35 cellular contexts compared by ENCODE assay signal in the genomic region with DNA sequence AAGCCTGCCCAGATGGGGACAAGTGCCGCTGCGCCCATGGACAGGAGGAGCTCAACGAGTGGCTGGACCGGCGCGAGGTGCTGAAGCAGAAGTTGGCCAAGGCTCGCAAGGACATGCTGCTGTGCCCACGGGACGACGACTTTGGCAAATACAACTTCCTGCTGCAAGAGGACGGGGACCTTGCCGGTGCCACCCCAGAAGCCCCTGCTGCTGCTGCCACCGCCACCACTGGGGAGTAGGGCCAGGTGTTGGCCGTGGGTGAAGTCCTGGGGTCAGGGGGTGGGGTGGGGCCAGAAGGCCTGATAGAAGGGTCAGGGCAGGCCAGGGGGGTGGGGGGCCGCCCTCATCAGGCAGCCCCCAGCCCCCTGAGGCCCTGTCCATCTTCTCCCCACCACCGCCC.
"Had no signal": no experiment of that assay in that cellular context is flagged by ENCODE, and none has a peak within 500 bp of the region (broad histone marks: within the 10 kb centered on the region; RNA-seq: fewer than 3 reads in every experiment).

No MANE protein-coding gene starts in this region.

- H3K4me3 Mint-ChIP-seq: activated B cell treated with CpG ODN at 0.5 μM for 24 hours; activated CD4-positive, alpha-beta memory T cell treated with anti-CD3 and anti-CD28 coated beads for 36 hours; activated CD4-positive, alpha-beta T cell treated with anti-CD3 and anti-CD28 coated beads, Interleukin-2, amount 10 ng/mL, durations not matched to agents 24 days and 14 days; activated CD8-positive, alpha-beta T cell treated with anti-CD3 and anti-CD28 coated beads for 36 hours; activated naive CD4-positive, alpha-beta T cell treated with anti-CD3 and anti-CD28 coated beads for 36 hours; activated naive CD8-positive, alpha-beta T cell treated with anti-CD3 and anti-CD28 coated beads for 36 hours; activated T-cell treated with anti-CD3 and anti-CD28 coated beads, Interleukin-2, amount 50 U/mL, for 4 hours; activated T-cell treated with anti-CD3 and anti-CD28 coated beads, Interleukin-2, amount 50 U/mL, for 72 hours; activated T-helper 1 cell treated with anti-CD3 and anti-CD28 coated beads, Interleukin-12 subunit alpha, Interleukin-12 subunit beta, Interleukin-2, Interleukin-4 antibody, amounts not matched to agents 30 ng/mL and 10 ng/mL and 1 ng/mL, durations not matched to agents 14 hours and 24 hours and 36 hours; activated T-helper 17 cell treated with anti-CD3 and anti-CD28 coated beads, Interleukin-2, amount 50 U/mL, for 72 hours; T-helper 1 cell treated with Interleukin-12 subunit alpha and Interleukin-12 subunit beta and Interleukin-4 antibody, amounts not matched to agents 30 μg/mL and 1 μg/mL, for 36 hours; T-helper 2 cell treated with Interferon-gamma antibody and Interleukin-4, amounts not matched to agents 5 μg/mL and 100 μg/mL, for 36 hours had no signal

- DNase-seq: activated B cell treated with CpG ODN at 0.5 μM for 24 hours; activated CD4-positive, alpha-beta memory T cell treated with anti-CD3 and anti-CD28 coated beads for 36 hours; activated CD4-positive, alpha-beta T cell treated with anti-CD3 and anti-CD28 coated beads for 4 hours; activated CD4-positive, alpha-beta T cell treated with anti-CD3 and anti-CD28 coated beads, Interleukin-2, amount 10 ng/mL, durations not matched to agents 24 days and 14 days; activated CD4-positive, alpha-beta T cell treated with anti-CD3 and anti-CD28 coated beads, Interleukin-2, amount 50 U/mL, for 1 hour; activated CD4-positive, alpha-beta T cell treated with anti-CD3 and anti-CD28 coated beads, Interleukin-2, amount 50 U/mL, for 4 hours; activated CD4-positive, CD25-positive, alpha-beta regulatory T cell treated with anti-CD3 and anti-CD28 coated beads, Interleukin-2, amount 50 U/mL, for 72 hours; activated CD8-positive, alpha-beta memory T cell treated with anti-CD3 and anti-CD28 coated beads, Interleukin-2, amount 50 U/mL, for 4 hours; activated CD8-positive, alpha-beta T cell treated with anti-CD3 and anti-CD28 coated beads for 36 hours; activated effector memory CD4-positive, alpha-beta T cell treated with anti-CD3 and anti-CD28 coated beads, Interleukin-2, amount 50 U/mL, for 16 hours; activated gamma-delta T cell treated with Interleukin-2 at 50 U/mL for 16 hours; activated naive CD4-positive, alpha-beta T cell; activated naive CD4-positive, alpha-beta T cell treated with anti-CD3 and anti-CD28 coated beads for 36 hours; activated naive CD4-positive, alpha-beta T cell treated with anti-CD3 and anti-CD28 coated beads, Interleukin-2, amount 50 U/mL, for 16 hours; activated naive CD8-positive, alpha-beta T cell treated with anti-CD3 and anti-CD28 coated beads for 36 hours; activated T-cell treated with anti-CD3 and anti-CD28 coated beads for 4 hours; activated T-cell treated with anti-CD3 and anti-CD28 coated beads, Interleukin-2, amount 50 U/mL, for 1 hour; activated T-cell treated with anti-CD3 and anti-CD28 coated beads, Interleukin-2, amount 50 U/mL, for 4 hours; activated T-cell treated with anti-CD3 and anti-CD28 coated beads, Interleukin-2, amount 50 U/mL, for 72 hours; adrenal gland; amniotic stem cell; aorta; body of pancreas; brain microvascular endothelial cell; central memory CD4-positive, alpha-beta T cell; T-helper 1 cell; T-helper 2 cell; T-helper 9 cell had no signal

- ATAC-seq: activated CD8-positive, alpha-beta T cell treated with anti-CD3 and anti-CD28 coated beads for 36 hours; activated naive CD4-positive, alpha-beta T cell treated with anti-CD3 and anti-CD28 coated beads, Interleukin-2, amount 50 U/mL, for 72 hours; activated T-cell treated with anti-CD3 and anti-CD28 coated beads, Interleukin-2, amount 50 U/mL, for 4 hours; activated T-cell treated with anti-CD3 and anti-CD28 coated beads, Interleukin-2, amount 50 U/mL, for 72 hours; activated T-helper 17 cell treated with anti-CD3 and anti-CD28 coated beads, Interleukin-2, amount 50 U/mL, for 72 hours; body of pancreas had no signal

- H3K36me3 Mint-ChIP-seq: activated naive CD4-positive, alpha-beta T cell treated with anti-CD3 and anti-CD28 coated beads, Interleukin-2, amount 50 U/mL, for 72 hours had no signal

- H3K27ac ChIP-seq: adrenal gland, body of pancreas, brain microvascular endothelial cell, breast epithelium, VCaP had no signal

- H3K9me3 ChIP-seq: adrenal gland, body of pancreas, breast epithelium had no signal

- H3K9me3 Mint-ChIP-seq: activated B cell treated with CpG ODN at 0.5 μM for 24 hours; activated CD4-positive, alpha-beta memory T cell treated with anti-CD3 and anti-CD28 coated beads for 36 hours; activated CD4-positive, alpha-beta T cell treated with anti-CD3 and anti-CD28 coated beads, Interleukin-2, amount 10 ng/mL, durations not matched to agents 24 days and 14 days; activated CD8-positive, alpha-beta T cell treated with anti-CD3 and anti-CD28 coated beads for 36 hours; activated naive CD4-positive, alpha-beta T cell treated with anti-CD3 and anti-CD28 coated beads for 36 hours; activated naive CD4-positive, alpha-beta T cell treated with anti-CD3 and anti-CD28 coated beads, Interleukin-2, amount 50 U/mL, for 72 hours; activated naive CD8-positive, alpha-beta T cell treated with anti-CD3 and anti-CD28 coated beads for 36 hours; activated T-cell treated with anti-CD3 and anti-CD28 coated beads, Interleukin-2, amount 50 U/mL, for 4 hours; activated T-cell treated with anti-CD3 and anti-CD28 coated beads, Interleukin-2, amount 50 U/mL, for 72 hours; activated T-helper 1 cell treated with anti-CD3 and anti-CD28 coated beads, Interleukin-12 subunit alpha, Interleukin-12 subunit beta, Interleukin-2, Interleukin-4 antibody, amounts not matched to agents 30 ng/mL and 10 ng/mL and 1 ng/mL, durations not matched to agents 14 hours and 24 hours and 36 hours; activated T-helper 17 cell treated with anti-CD3 and anti-CD28 coated beads, Interleukin-2, amount 50 U/mL, for 72 hours; T-helper 1 cell treated with Interleukin-12 subunit alpha and Interleukin-12 subunit beta and Interleukin-4 antibody, amounts not matched to agents 30 μg/mL and 1 μg/mL, for 36 hours; T-helper 2 cell treated with Interferon-gamma antibody and Interleukin-4, amounts not matched to agents 5 μg/mL and 100 μg/mL, for 36 hours had no signal

- H3K4me1 Mint-ChIP-seq: activated B cell treated with CpG ODN at 0.5 μM for 24 hours; activated CD4-positive, alpha-beta T cell treated with anti-CD3 and anti-CD28 coated beads, Interleukin-2, amount 10 ng/mL, durations not matched to agents 24 days and 14 days; activated naive CD8-positive, alpha-beta T cell treated with anti-CD3 and anti-CD28 coated beads for 36 hours; activated T-helper 17 cell treated with anti-CD3 and anti-CD28 coated beads, Interleukin-2, amount 50 U/mL, for 72 hours had no signal

- H3K27me3 ChIP-seq: adrenal gland, body of pancreas, brain microvascular endothelial cell, breast epithelium had no signal

- H3K4me1 ChIP-seq: adrenal gland, body of pancreas, breast epithelium had no signal

- H3K27ac Mint-ChIP-seq: activated B cell treated with CpG ODN at 0.5 μM for 24 hours; activated CD4-positive, alpha-beta memory T cell treated with anti-CD3 and anti-CD28 coated beads for 36 hours; activated CD4-positive, alpha-beta T cell treated with anti-CD3 and anti-CD28 coated beads, Interleukin-2, amount 10 ng/mL, durations not matched to agents 24 days and 14 days; activated CD8-positive, alpha-beta T cell treated with anti-CD3 and anti-CD28 coated beads for 36 hours; activated naive CD4-positive, alpha-beta T cell treated with anti-CD3 and anti-CD28 coated beads for 36 hours; activated naive CD4-positive, alpha-beta T cell treated with anti-CD3 and anti-CD28 coated beads, Interleukin-2, amount 50 U/mL, for 72 hours; activated naive CD8-positive, alpha-beta T cell treated with anti-CD3 and anti-CD28 coated beads for 36 hours; activated T-cell treated with anti-CD3 and anti-CD28 coated beads, Interleukin-2, amount 50 U/mL, for 72 hours; activated T-helper 1 cell treated with anti-CD3 and anti-CD28 coated beads, Interleukin-12 subunit alpha, Interleukin-12 subunit beta, Interleukin-2, Interleukin-4 antibody, amounts not matched to agents 30 ng/mL and 10 ng/mL and 1 ng/mL, durations not matched to agents 14 hours and 24 hours and 36 hours; activated T-helper 17 cell treated with anti-CD3 and anti-CD28 coated beads, Interleukin-2, amount 50 U/mL, for 72 hours; T-helper 1 cell treated with Interleukin-12 subunit alpha and Interleukin-12 subunit beta and Interleukin-4 antibody, amounts not matched to agents 30 μg/mL and 1 μg/mL, for 36 hours; T-helper 2 cell treated with Interferon-gamma antibody and Interleukin-4, amounts not matched to agents 5 μg/mL and 100 μg/mL, for 36 hours had no signal

- H3K4me3 ChIP-seq: adrenal gland, body of pancreas, breast epithelium had no signal

- H3K27me3 Mint-ChIP-seq: activated B cell treated with CpG ODN at 0.5 μM for 24 hours; activated CD4-positive, alpha-beta memory T cell treated with anti-CD3 and anti-CD28 coated beads for 36 hours; activated CD4-positive, alpha-beta T cell treated with anti-CD3 and anti-CD28 coated beads, Interleukin-2, amount 10 ng/mL, durations not matched to agents 24 days and 14 days; activated CD8-positive, alpha-beta T cell treated with anti-CD3 and anti-CD28 coated beads for 36 hours; activated naive CD8-positive, alpha-beta T cell treated with anti-CD3 and anti-CD28 coated beads for 36 hours; activated T-helper 17 cell treated with anti-CD3 and anti-CD28 coated beads, Interleukin-2, amount 50 U/mL, for 72 hours had no signal
